ENCODE assay signal across 18 cellular contexts in the genomic region with DNA sequence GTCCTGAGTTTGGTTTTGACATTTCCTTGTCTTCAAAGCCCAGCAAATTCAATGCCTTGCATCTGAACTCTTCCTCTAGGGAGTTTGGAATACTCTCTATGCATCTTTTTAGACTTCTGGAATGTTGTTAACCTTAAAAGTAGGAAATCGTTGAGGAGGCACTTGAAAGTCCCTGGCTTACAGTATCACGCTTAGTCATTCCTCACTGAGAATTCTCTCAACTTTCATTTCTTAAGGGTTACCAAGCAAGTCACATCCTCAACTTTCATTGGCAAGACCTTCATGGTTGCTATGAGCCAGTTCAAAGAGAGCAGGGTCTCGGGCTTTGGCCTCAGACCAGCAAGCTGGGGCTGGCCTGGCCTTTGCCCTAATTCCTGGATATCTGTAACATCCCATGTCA.
"Had no signal": no experiment of that assay in that cellular context is flagged by ENCODE, and none has a peak within 500 bp of the region (broad histone marks: within the 10 kb centered on the region; RNA-seq: fewer than 3 reads in every experiment).

No MANE protein-coding gene starts in this region.

- H3K9me3 ChIP-seq: adrenal gland, uterus had no signal

- ATAC-seq: activated CD8-positive, alpha-beta T cell treated with anti-CD3 and anti-CD28 coated beads for 36 hours; left ventricle myocardium superior; natural killer cell; stimulated activated naive B cell treated with anti-CD40 and anti-IgM and Interleukin-4, amounts not matched to agents 10 μg/mL and 1 μg/mL and 100 μg/mL, for 72 hours had no signal

- H3K27ac ChIP-seq: hepatocyte, tibial artery had no signal

- DNase-seq: activated CD4-positive, alpha-beta T cell treated with anti-CD3 and anti-CD28 coated beads for 4 hours; activated CD8-positive, alpha-beta T cell treated with anti-CD3 and anti-CD28 coated beads for 36 hours; activated effector memory CD4-positive, alpha-beta T cell treated with anti-CD3 and anti-CD28 coated beads, Interleukin-2, amount 50 U/mL, for 16 hours; activated T-cell treated with anti-CD3 and anti-CD28 coated beads, Interleukin-2, amount 50 U/mL, for 48 hours; effector memory CD4-positive, alpha-beta T cell; kidney; left ventricle myocardium superior; mesendoderm; natural killer cell; posterior cingulate gyrus; stimulated activated CD4-positive, alpha-beta T cell treated with anti-CD3 and anti-CD28 coated beads, Interleukin-2, amount 100 ng/mL, for 48 hours; stimulated activated naive B cell treated with anti-CD40 and anti-IgM and Interleukin-4, amounts not matched to agents 10 μg/mL and 1 μg/mL and 100 μg/mL, for 72 hours; T-helper 1 cell; T1000 had no signal

- H2AFZ ChIP-seq: hepatocyte had no signal

- H3K79me2 ChIP-seq: hepatocyte had no signal

- H3K27me3 ChIP-seq: adrenal gland, hepatocyte, tibial artery, uterus had no signal

- H3K4me1 ChIP-seq: adrenal gland, tibial artery had no signal

- H3K36me3 ChIP-seq: adrenal gland, tibial artery, uterus had no signal

- H3K4me3 ChIP-seq: adrenal gland, hepatocyte, tibial artery, uterus had no signal
